In genomic region chr16:85136705-85137322, GRCh38 we compare ENCODE assay signal across 9 cellular contexts. TPM values are rescaled to one million over a fixed set of nuclear protein-coding genes. Genes with fewer than 3 reads are reported as not detected.
DNase-seq lines count a peak whose midpoint lies in the region; ATAC-seq, FAIRE-seq and TF ChIP-seq lines count a peak whose summit lies in the region.
"Had no signal": no experiment of that assay in that cellular context is flagged by ENCODE, and none has a peak within 500 bp of the region (broad histone marks: within the 10 kb centered on the region; RNA-seq: fewer than 3 reads in every experiment).

No MANE protein-coding gene starts in this region.

- no peaks in the 10 kb centered on the region for H3K36me3 ChIP-seq in astrocyte (ENCODE audit: insufficient read depth, low read length)
- H3K36me3 ChIP-seq in spleen: no peaks in the 10 kb centered on the region

- no peaks in the 10 kb centered on the region for H3K23me2 ChIP-seq in H9 (ENCODE audit: insufficient read length, low read depth, low read length, poor library complexity, severe bottlenecking)

- H3K27ac Mint-ChIP-seq in H9: peak overlapping the region in 2 of 3 experiments; percentile 71 to 88; a peak in 2 of 7 replicates
- no peak overlapping the region for H3K27ac Mint-ChIP-seq in astrocyte (ENCODE audit: unreplicated experiment)
- no peak overlapping the region for H3K27ac Mint-ChIP-seq in activated T-helper 2 cell treated with anti-CD3 and anti-CD28 coated beads, Interferon-gamma antibody, Interleukin-2, Interleukin-4, amounts not matched to agents 10 μg/mL and 5 μg/mL and 100 μg/mL, durations not matched to agents 14 hours and 24 hours and 36 hours

- no peak overlapping the region for H2BK20ac ChIP-seq in H9 (ENCODE audit: low read depth, low read length, poor library complexity, severe bottlenecking)

- no peaks in the 10 kb centered on the region for H3K4me1 ChIP-seq in H9 (ENCODE audit: insufficient read depth, low read length)
- peaks cover 18% of the 10 kb centered on the region for H3K4me1 ChIP-seq in astrocyte (ENCODE audit: insufficient read depth, low read length)
- H3K4me1 ChIP-seq in spleen: peaks cover 8 to 73% (median 51%) of the 10 kb centered on the region in 6 donors

- H3K4me1 Mint-ChIP-seq in H9: peaks cover 4 to 17% of the 10 kb centered on the region in 2 experiments
- peaks cover 3% of the 10 kb centered on the region for H3K4me1 Mint-ChIP-seq in astrocyte (ENCODE audit: low read depth, unreplicated experiment)
- H3K4me1 Mint-ChIP-seq in activated T-helper 2 cell treated with anti-CD3 and anti-CD28 coated beads, Interferon-gamma antibody, Interleukin-2, Interleukin-4, amounts not matched to agents 10 μg/mL and 5 μg/mL and 100 μg/mL, durations not matched to agents 14 hours and 24 hours and 36 hours (ENCODE audit: low read depth): no peaks in the 10 kb centered on the region

- H2BK5ac ChIP-seq in H9 (ENCODE audit: insufficient read length, low read length): no peak overlapping the region

- H3K9ac ChIP-seq in H9 (ENCODE audit: extremely low read depth, insufficient read length, low read length): no peak overlapping the region
- H3K9ac ChIP-seq in astrocyte (ENCODE audit: low read length): no peak overlapping the region

- no peaks in the 10 kb centered on the region for H3K79me1 ChIP-seq in H9 (ENCODE audit: insufficient read depth, low read depth, low read length, poor library complexity, severe bottlenecking)

- no peak overlapping the region for H3T11ph ChIP-seq in H9 (ENCODE audit: low read length)

- H3K27me3 ChIP-seq in H9 (ENCODE audit: insufficient read depth, low read length) (no peaks in the 10 kb centered on the region), astrocyte (ENCODE audit: insufficient read depth, low read length) (no peaks in the 10 kb centered on the region), spleen (replicated peaks in 1 of 7) (peaks cover 0 to 36% (median 5%) of the 10 kb centered on the region in 7 donors)

- H2BK15ac ChIP-seq in H9 (ENCODE audit: low read depth, low read length): no peak overlapping the region

- H2AFZ ChIP-seq in H9 (ENCODE audit: low read length) (no peak overlapping the region), astrocyte (ENCODE audit: low read depth, low read length) (peak overlapping the region; percentile 56)

- H3K4me3 Mint-ChIP-seq in H9 (peak overlapping the region; percentile 42 to 54; a peak in 3 of 5 replicates), astrocyte (ENCODE audit: unreplicated experiment) (no peak overlapping the region)
- H3K4me3 Mint-ChIP-seq in activated T-helper 2 cell treated with anti-CD3 and anti-CD28 coated beads, Interferon-gamma antibody, Interleukin-2, Interleukin-4, amounts not matched to agents 10 μg/mL and 5 μg/mL and 100 μg/mL, durations not matched to agents 14 hours and 24 hours and 36 hours (ENCODE audit: low read depth): no peak overlapping the region

- no peak overlapping the region for H2BK12ac ChIP-seq in H9 (ENCODE audit: insufficient read length, low read depth, low read length)

- H3K27me3 Mint-ChIP-seq in H9 (ENCODE audit: low read depth): peaks cover 20% of the 10 kb centered on the region
- H3K27me3 Mint-ChIP-seq in astrocyte (ENCODE audit: low read depth, unreplicated experiment): peaks cover 27% of the 10 kb centered on the region
- peaks cover 32% of the 10 kb centered on the region for H3K27me3 Mint-ChIP-seq in activated T-helper 2 cell treated with anti-CD3 and anti-CD28 coated beads, Interferon-gamma antibody, Interleukin-2, Interleukin-4, amounts not matched to agents 10 μg/mL and 5 μg/mL and 100 μg/mL, durations not matched to agents 14 hours and 24 hours and 36 hours (ENCODE audit: low read depth)

- no peak overlapping the region for H3K4ac ChIP-seq in H9 (ENCODE audit: low read depth, low read length)

- no peak for FAIRE-seq in astrocyte (lab: Jason Lieb, UNC)

- H3K18ac ChIP-seq in H9 (ENCODE audit: insufficient read length, low read depth, low read length): no peak overlapping the region

- no peak overlapping the region for H4K5ac ChIP-seq in H9 (ENCODE audit: insufficient read length, low read depth, low read length)

- ATAC-seq in GM19023 (IDR thresholded peaks at IDR 0.05; ENCODE audit: unreplicated experiment): no peak

- H2BK120ac ChIP-seq in H9 (ENCODE audit: low read depth, low read length, poor library complexity, severe bottlenecking): no peak overlapping the region

- TF ChIP-seq POLR2A in spleen (IDR thresholded peaks at IDR 0.05): no peak

- H4K20me1 ChIP-seq in H9 (ENCODE audit: control insufficient read depth, insufficient read depth, insufficient read length) (no peaks in the 10 kb centered on the region), astrocyte (ENCODE audit: insufficient read depth, low read length) (no peaks in the 10 kb centered on the region)

- H3K27ac ChIP-seq in H9 (ENCODE audit: insufficient read length, low read depth, low read length): no peak overlapping the region
- H3K27ac ChIP-seq in astrocyte (ENCODE audit: low read depth, low read length): no peak overlapping the region
- H3K27ac ChIP-seq in spleen: peak overlapping the region; percentile 68 to 91 (median 88)

- whole genome bisulfite sequencing in H9 (ENCODE audit: extremely low coverage, insufficient read length, low lambda C conversion rate): no CpG with 5 or more reads among the region's 17 CpGs
- 47 to 65% (median 60%) methylated on average over 16 to 17 of the region's 17 CpGs for WGBS in spleen, 5 donors

- TF ChIP-seq CTCF in H9 (conservative IDR thresholded peaks at IDR 0.05) (no peak), astrocyte (IDR thresholded peaks at IDR 0.05; ENCODE audit: insufficient read depth, low read depth, low read length) (no peak), spleen (IDR thresholded peaks at IDR 0.05 in 8 of 11, conservative IDR thresholded peaks at IDR 0.05 in 3 of 11) (peak in 1 of 11 experiments; percentile 3)

- H3K23ac ChIP-seq in H9 (ENCODE audit: insufficient read length, low read depth, low read length): no peak overlapping the region

- intact Hi-C loops in spleen (cut with DNase I; ENCODE audit: low total_unique reads): no loop called here
- intact Hi-C loops in activated T-helper 2 cell treated with anti-CD3 and anti-CD28 coated beads, Interferon-gamma antibody, Interleukin-2, Interleukin-4, amounts not matched to agents 10 μg/mL and 5 μg/mL and 100 μg/mL, durations not matched to agents 14 hours and 24 hours and 36 hours (cut with micrococcal nuclease): no loop called here

- H3K9me3 Mint-ChIP-seq in H9 (peaks cover 0 to 3% of the 10 kb centered on the region in 2 experiments; a peak in 2 of 5 replicates), astrocyte (ENCODE audit: unreplicated experiment) (peaks cover 3% of the 10 kb centered on the region)
- no peaks in the 10 kb centered on the region for H3K9me3 Mint-ChIP-seq in activated T-helper 2 cell treated with anti-CD3 and anti-CD28 coated beads, Interferon-gamma antibody, Interleukin-2, Interleukin-4, amounts not matched to agents 10 μg/mL and 5 μg/mL and 100 μg/mL, durations not matched to agents 14 hours and 24 hours and 36 hours

- H3K36me3 Mint-ChIP-seq in H9 (ENCODE audit: insufficient read depth in 1 of 3, low read depth in 3 of 3): no peaks in the 10 kb centered on the region
- H3K36me3 Mint-ChIP-seq in astrocyte (ENCODE audit: low read depth, unreplicated experiment): no peaks in the 10 kb centered on the region
- H3K36me3 Mint-ChIP-seq in activated T-helper 2 cell treated with anti-CD3 and anti-CD28 coated beads, Interferon-gamma antibody, Interleukin-2, Interleukin-4, amounts not matched to agents 10 μg/mL and 5 μg/mL and 100 μg/mL, durations not matched to agents 14 hours and 24 hours and 36 hours (ENCODE audit: low read depth): no peaks in the 10 kb centered on the region

- H3K56ac ChIP-seq in H9 (ENCODE audit: insufficient read length, low read depth, low read length): no peak overlapping the region

- no peak overlapping the region for H3K4me3 ChIP-seq in astrocyte (ENCODE audit: insufficient read depth, low read depth, low read length)
- H3K4me3 ChIP-seq in spleen: peak overlapping the region in 7 of 8 donors; percentile 15 to 65 (median 30)

- H4K8ac ChIP-seq in H9 (replicated peaks; ENCODE audit: insufficient read length, low read depth, low read length): no peak overlapping the region

- H3K79me2 ChIP-seq in H9 (ENCODE audit: insufficient read depth, low read length) (no peaks in the 10 kb centered on the region), astrocyte (ENCODE audit: insufficient read depth, low read length) (no peaks in the 10 kb centered on the region)

- H3K4me2 ChIP-seq in H9 (ENCODE audit: insufficient read depth, insufficient read length, low read length) (no peak overlapping the region), astrocyte (ENCODE audit: low read length) (peak overlapping the region; percentile 76)

- H2AK5ac ChIP-seq in H9 (ENCODE audit: insufficient read length, low read length): no peak overlapping the region

- no peak overlapping the region for H4K91ac ChIP-seq in H9 (ENCODE audit: insufficient read length, low read depth, low read length)

- H3K14ac ChIP-seq in H9 (ENCODE audit: insufficient read depth, low read length): no peak overlapping the region

- DNase-seq in H9: no peak
- no peak for DNase-seq in astrocyte (ENCODE audit: low read depth)
- DNase-seq in iPS-NIHi11 (ENCODE audit: low spot score): peak; percentile 66
- DNase-seq in spleen: no peak
- DNase-seq in RPMI8226: no peak
- no peak for DNase-seq in activated T-helper 2 cell treated with anti-CD3 and anti-CD28 coated beads, Interferon-gamma antibody, Interleukin-2, Interleukin-4, amounts not matched to agents 10 μg/mL and 5 μg/mL and 100 μg/mL, durations not matched to agents 14 hours and 24 hours and 36 hours (ENCODE audit: low spot score)
- no peak for DNase-seq in DMS79 (lab: John Stamatoyannopoulos, UW)

- no peaks in the 10 kb centered on the region for H3K9me3 ChIP-seq in H9 (ENCODE audit: control insufficient read depth, low read depth, low read length)
- H3K9me3 ChIP-seq in astrocyte (ENCODE audit: insufficient read depth, low read depth, low read length): no peaks in the 10 kb centered on the region
- H3K9me3 ChIP-seq in spleen: no peaks in the 10 kb centered on the region

RNA-seq across cellular contexts. Expression of gene CIBAR2, which starts 24.5 kb away (rescaled TPM):
- total RNA-seq in H9 (2021) (not detected in 2 replicates), astrocyte (not detected in 2 replicates), spleen (1 to 10 TPM in 2 of 7 donors, under 1 TPM in 2, not detected in 3; 0.33 to 2.4 (median 0.91) TPM)
- polyA plus RNA-seq in spleen: under 1 TPM; 0.13 to 0.77 (median 0.30) TPM
- total RNA-seq in activated T-helper 2 cell treated with anti-CD3 and anti-CD28 coated beads, Interferon-gamma antibody, Interleukin-2, Interleukin-4, amounts not matched to agents 10 μg/mL and 5 μg/mL and 100 μg/mL, durations not matched to agents 14 hours and 24 hours and 36 hours: not detected in 2 replicates
- total RNA-seq: subcutaneous adipose tissue had no signal

Comparison
In these comparisons a context has a peak if more than half of its experiments do, and no peak if none do; other contexts are left out.
1. H3K27ac ChIP-seq: peak in spleen (8 of 8); none in H9 (single experiment) and astrocyte (single experiment).
2. H3K27ac Mint-ChIP-seq: peak in H9 (2 of 3); none in astrocyte (single experiment) and activated T-helper 2 cell treated with anti-CD3 and anti-CD28 coated beads, Interferon-gamma antibody, Interleukin-2, Interleukin-4, amounts not matched to agents 10 μg/mL and 5 μg/mL and 100 μg/mL, durations not matched to agents 14 hours and 24 hours and 36 hours (single experiment).
3. H3K4me3 Mint-ChIP-seq: peak in H9 (2 of 2); none in astrocyte (single experiment) and activated T-helper 2 cell treated with anti-CD3 and anti-CD28 coated beads, Interferon-gamma antibody, Interleukin-2, Interleukin-4, amounts not matched to agents 10 μg/mL and 5 μg/mL and 100 μg/mL, durations not matched to agents 14 hours and 24 hours and 36 hours (single experiment).